24 cellular contexts compared by ENCODE assay signal in the genomic region with DNA sequence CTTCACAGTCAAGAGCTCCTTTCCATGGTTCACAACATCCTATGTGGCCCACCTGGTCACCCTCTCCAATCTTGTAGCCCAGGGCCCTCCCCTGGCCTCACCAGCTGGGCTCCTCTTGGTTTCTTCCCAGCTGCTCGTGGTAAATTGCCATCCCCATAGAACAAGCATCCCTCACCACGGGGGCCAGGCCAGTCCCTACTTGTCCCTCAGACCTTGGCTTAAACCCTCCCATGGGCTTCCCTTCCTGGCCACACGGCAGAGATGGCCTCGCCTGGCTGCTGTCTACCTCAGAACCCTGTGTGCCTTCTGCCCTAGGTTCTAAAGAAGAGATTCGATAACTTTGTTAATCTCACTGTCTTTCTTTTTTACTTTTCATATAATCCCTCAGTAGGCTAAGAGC.
DNase-seq lines count a peak whose midpoint lies in the region; ATAC-seq and TF ChIP-seq lines count a peak whose summit lies in the region.
"Had no signal": no experiment of that assay in that cellular context is flagged by ENCODE, and none has a peak within 500 bp of the region (broad histone marks: within the 10 kb centered on the region; RNA-seq: fewer than 3 reads in every experiment).

No MANE protein-coding gene starts in this region.

- peaks cover 2% of the 10 kb centered on the region; the same call in 1 of the 2 replicates for H3K9me3 ChIP-seq in HAP-1
- H3K9me3 ChIP-seq: A549; BE2C; BLaER1 treated with 17β-estradiol and CSF1 and Interleukin-3, amounts not matched to agents 10 nM and 100 nM had no signal

- in situ Hi-C loops in HAP-1 (cut with MboI; ENCODE audit: low sequenced_read_pairs) = no loop called here

- DNase-seq in NCI-H510A (lab: John Stamatoyannopoulos, UW) (peak; percentile 39), chondrocyte (ENCODE audit: low spot score) (peak; percentile 42), islet precursor cell (peak; percentile 26), nephron progenitor cell (no peak), HAP-1 (ENCODE audit: low spot score in 2 of 2) (no peak)
- DNase-seq in stimulated activated effector memory CD8-positive, alpha-beta T cell treated with anti-CD3 and anti-CD28 coated beads, Interleukin-12 subunit alpha, Interleukin-12 subunit beta, amount 100 ng/mL, for 72 hours (ENCODE audit: low spot score in 2 of 2) = no peak
- DNase-seq: 8988T; ACHN; AML-193; BE2C; CD4-positive, alpha-beta T cell; CD8-positive, alpha-beta memory T cell; DMS 273 treated with DMSO at 0.1 percent for 48 hours; DMS79; EL; GDM1; GM23248; H9; HFFc6 had no signal

- H3K9me3 Mint-ChIP-seq in chondrocyte (ENCODE audit: low read depth) (peaks cover 24% of the 10 kb centered on the region), nephron progenitor cell (no peaks in the 10 kb centered on the region)
- peaks cover 6% of the 10 kb centered on the region for H3K9me3 Mint-ChIP-seq in stimulated activated effector memory CD8-positive, alpha-beta T cell treated with anti-CD3 and anti-CD28 coated beads, Interleukin-12 subunit alpha, Interleukin-12 subunit beta, amount 100 ng/mL, for 72 hours
- H3K9me3 Mint-ChIP-seq: CD4-positive, alpha-beta T cell; H9 had no signal

- H3K27ac Mint-ChIP-seq in chondrocyte (ENCODE audit: unreplicated experiment) (no peak overlapping the region), nephron progenitor cell (no peak overlapping the region)
- no peak overlapping the region for H3K27ac Mint-ChIP-seq in stimulated activated effector memory CD8-positive, alpha-beta T cell treated with anti-CD3 and anti-CD28 coated beads, Interleukin-12 subunit alpha, Interleukin-12 subunit beta, amount 100 ng/mL, for 72 hours
- H3K27ac Mint-ChIP-seq: CD4-positive, alpha-beta T cell; H9; HFFc6 had no signal

- H3K27me3 Mint-ChIP-seq in chondrocyte (ENCODE audit: low read depth) (peaks cover 2% of the 10 kb centered on the region), nephron progenitor cell (ENCODE audit: low read depth, poor library complexity) (peaks cover 24% of the 10 kb centered on the region)
- H3K27me3 Mint-ChIP-seq: CD8-positive, alpha-beta memory T cell had no signal

- H3K4me3 ChIP-seq in HAP-1 = no peak overlapping the region
- H3K4me3 ChIP-seq: A549; BLaER1 treated with 17β-estradiol and CSF1 and Interleukin-3, amounts not matched to agents 10 nM and 100 nM; GM12878; GM23248 had no signal

- ATAC-seq in stimulated activated effector memory CD8-positive, alpha-beta T cell treated with anti-CD3 and anti-CD28 coated beads, Interleukin-12 subunit alpha, Interleukin-12 subunit beta, amount 100 ng/mL, for 72 hours = peak; percentile 21
- no peak for ATAC-seq in HG03342 (IDR thresholded peaks at IDR 0.05; ENCODE audit: unreplicated experiment)
- ATAC-seq: A549, GM12878 had no signal

- H3K4me1 Mint-ChIP-seq in chondrocyte (ENCODE audit: low read depth) (no peaks in the 10 kb centered on the region), nephron progenitor cell (peaks cover 7% of the 10 kb centered on the region)
- H3K4me1 Mint-ChIP-seq in stimulated activated effector memory CD8-positive, alpha-beta T cell treated with anti-CD3 and anti-CD28 coated beads, Interleukin-12 subunit alpha, Interleukin-12 subunit beta, amount 100 ng/mL, for 72 hours = no peaks in the 10 kb centered on the region
- H3K4me1 Mint-ChIP-seq: CD14-positive monocyte; CD8-positive, alpha-beta memory T cell had no signal

- no peaks in the 10 kb centered on the region for H3K27me3 ChIP-seq in HAP-1 (ENCODE audit: low read depth)
- H3K27me3 ChIP-seq: BE2C; BLaER1 treated with 17β-estradiol and CSF1 and Interleukin-3, amounts not matched to agents 10 nM and 100 nM had no signal

- H3K36me3 ChIP-seq in HAP-1 (replicated peaks) = no peaks in the 10 kb centered on the region
- H3K36me3 ChIP-seq: BE2C; BLaER1 treated with 17β-estradiol and CSF1 and Interleukin-3, amounts not matched to agents 10 nM and 100 nM had no signal

- H3K4me1 ChIP-seq in HAP-1 = no peaks in the 10 kb centered on the region
- H3K4me1 ChIP-seq: A549; BE2C; BLaER1 treated with 17β-estradiol and CSF1 and Interleukin-3, amounts not matched to agents 10 nM and 100 nM had no signal

- H3K4me3 Mint-ChIP-seq in chondrocyte (ENCODE audit: unreplicated experiment) (no peak overlapping the region), nephron progenitor cell (no peak overlapping the region)
- H3K4me3 Mint-ChIP-seq in stimulated activated effector memory CD8-positive, alpha-beta T cell treated with anti-CD3 and anti-CD28 coated beads, Interleukin-12 subunit alpha, Interleukin-12 subunit beta, amount 100 ng/mL, for 72 hours = no peak overlapping the region
- H3K4me3 Mint-ChIP-seq: CD14-positive monocyte; CD4-positive, alpha-beta T cell; CD8-positive, alpha-beta memory T cell; H9; HFFc6 had no signal

- no peak for TF ChIP-seq CTCF in chondrocyte (IDR thresholded peaks at IDR 0.05)
- no peak for TF ChIP-seq CTCF in nephron progenitor cell (IDR thresholded peaks at IDR 0.05)

- H3K36me3 Mint-ChIP-seq in chondrocyte (ENCODE audit: low read depth) = no peaks in the 10 kb centered on the region
- no peaks in the 10 kb centered on the region for H3K36me3 Mint-ChIP-seq in stimulated activated effector memory CD8-positive, alpha-beta T cell treated with anti-CD3 and anti-CD28 coated beads, Interleukin-12 subunit alpha, Interleukin-12 subunit beta, amount 100 ng/mL, for 72 hours
- H3K36me3 Mint-ChIP-seq in nephron progenitor cell (ENCODE audit: low read depth) = no peaks in the 10 kb centered on the region
- H3K36me3 Mint-ChIP-seq: CD14-positive monocyte; CD8-positive, alpha-beta memory T cell had no signal

Comparison
In these comparisons a context has a peak if more than half of its experiments do, and no peak if none do; other contexts are left out.
1. DNase-seq: peak in NCI-H510A (single experiment), chondrocyte (single experiment) and islet precursor cell (single experiment); none in stimulated activated effector memory CD8-positive, alpha-beta T cell treated with anti-CD3 and anti-CD28 coated beads, Interleukin-12 subunit alpha, Interleukin-12 subunit beta, amount 100 ng/mL, for 72 hours (0 of 2), nephron progenitor cell (single experiment) and HAP-1 (0 of 2).